ENCODE assay signal across 34 cellular contexts in genomic region chr14:51089278-51089677, GRCh38.
"Had no signal": no experiment of that assay in that cellular context is flagged by ENCODE, and none has a peak within 500 bp of the region (broad histone marks: within the 10 kb centered on the region; RNA-seq: fewer than 3 reads in every experiment).

No MANE protein-coding gene starts in this region.

- H3K27ac ChIP-seq: adrenal gland, body of pancreas, breast epithelium, cardiac muscle cell, coronary artery, esophagus muscularis mucosa had no signal

- H3K27me3 Mint-ChIP-seq: activated naive CD8-positive, alpha-beta T cell treated with anti-CD3 and anti-CD28 coated beads for 36 hours had no signal

- H3K36me3 ChIP-seq: adrenal gland, breast epithelium, cardiac muscle cell, esophagus muscularis mucosa had no signal

- H3K4me1 ChIP-seq: breast epithelium had no signal

- H3K27ac Mint-ChIP-seq: activated CD4-positive, alpha-beta memory T cell treated with anti-CD3 and anti-CD28 coated beads for 36 hours; activated CD4-positive, alpha-beta T cell treated with anti-CD3 and anti-CD28 coated beads for 36 hours; activated CD4-positive, alpha-beta T cell treated with anti-CD3 and anti-CD28 coated beads, Interleukin-2, amount 10 ng/mL, durations not matched to agents 24 days and 14 days; activated CD8-positive, alpha-beta memory T cell treated with anti-CD3 and anti-CD28 coated beads, Interleukin-2, amount 10 ng/mL, durations not matched to agents 7 days and 5 days; activated CD8-positive, alpha-beta T cell treated with anti-CD3 and anti-CD28 coated beads, Interleukin-2, amount 10 ng/mL, durations not matched to agents 7 days and 5 days; activated naive CD4-positive, alpha-beta T cell treated with anti-CD3 and anti-CD28 coated beads for 36 hours; activated naive CD4-positive, alpha-beta T cell treated with anti-CD3 and anti-CD28 coated beads, Interleukin-2, amount 50 U/mL, for 24 hours; activated naive CD8-positive, alpha-beta T cell treated with anti-CD3 and anti-CD28 coated beads for 36 hours; activated naive CD8-positive, alpha-beta T cell treated with anti-CD3 and anti-CD28 coated beads, Interleukin-2, amount 50 U/mL, for 24 hours; activated T-helper 1 cell treated with anti-CD3 and anti-CD28 coated beads, Interleukin-12 subunit alpha, Interleukin-12 subunit beta, Interleukin-2, Interleukin-4 antibody, amounts not matched to agents 30 ng/mL and 10 ng/mL and 1 ng/mL, durations not matched to agents 14 hours and 24 hours and 36 hours; activated T-helper 2 cell treated with anti-CD3 and anti-CD28 coated beads, Interferon-gamma antibody, Interleukin-2, Interleukin-4, amounts not matched to agents 10 μg/mL and 5 μg/mL and 100 μg/mL, durations not matched to agents 14 hours and 24 hours and 36 hours; dendritic cell treated with granulocyte-macrophage colony-stimulating factor and Interleukin-4, amounts not matched to agents 40 ng/mL and 50 ng/mL, for 4 days; effector memory CD8-positive, alpha-beta T cell had no signal

- H3K4me3 Mint-ChIP-seq: activated CD4-positive, alpha-beta memory T cell treated with anti-CD3 and anti-CD28 coated beads for 36 hours; activated CD4-positive, alpha-beta T cell treated with anti-CD3 and anti-CD28 coated beads for 36 hours; activated CD4-positive, alpha-beta T cell treated with anti-CD3 and anti-CD28 coated beads, Interleukin-2, amount 10 ng/mL, durations not matched to agents 24 days and 14 days; activated CD8-positive, alpha-beta memory T cell treated with anti-CD3 and anti-CD28 coated beads, Interleukin-2, amount 10 ng/mL, durations not matched to agents 7 days and 5 days; activated CD8-positive, alpha-beta T cell treated with anti-CD3 and anti-CD28 coated beads, Interleukin-2, amount 10 ng/mL, durations not matched to agents 7 days and 5 days; activated naive CD4-positive, alpha-beta T cell treated with anti-CD3 and anti-CD28 coated beads for 36 hours; activated naive CD4-positive, alpha-beta T cell treated with anti-CD3 and anti-CD28 coated beads, Interleukin-2, amount 50 U/mL, for 24 hours; activated naive CD8-positive, alpha-beta T cell treated with anti-CD3 and anti-CD28 coated beads for 36 hours; activated naive CD8-positive, alpha-beta T cell treated with anti-CD3 and anti-CD28 coated beads, Interleukin-2, amount 50 U/mL, for 24 hours; activated T-helper 1 cell treated with anti-CD3 and anti-CD28 coated beads, Interleukin-12 subunit alpha, Interleukin-12 subunit beta, Interleukin-2, Interleukin-4 antibody, amounts not matched to agents 30 ng/mL and 10 ng/mL and 1 ng/mL, durations not matched to agents 14 hours and 24 hours and 36 hours; dendritic cell treated with granulocyte-macrophage colony-stimulating factor and Interleukin-4, amounts not matched to agents 40 ng/mL and 50 ng/mL, for 4 days; effector memory CD8-positive, alpha-beta T cell had no signal

- DNase-seq: activated CD4-positive, alpha-beta memory T cell treated with anti-CD3 and anti-CD28 coated beads for 36 hours; activated CD4-positive, alpha-beta T cell treated with anti-CD3 and anti-CD28 coated beads for 36 hours; activated CD4-positive, alpha-beta T cell treated with anti-CD3 and anti-CD28 coated beads, Interleukin-2, amount 10 ng/mL, durations not matched to agents 24 days and 14 days; activated CD4-positive, CD25-positive, alpha-beta regulatory T cell; activated CD4-positive, CD25-positive, alpha-beta regulatory T cell treated with anti-CD3 and anti-CD28 coated beads, Interleukin-2, amount 50 U/mL, for 72 hours; activated CD8-positive, alpha-beta memory T cell treated with anti-CD3 and anti-CD28 coated beads, Interleukin-2, amount 10 ng/mL, durations not matched to agents 7 days and 5 days; activated CD8-positive, alpha-beta memory T cell treated with anti-CD3 and anti-CD28 coated beads, Interleukin-2, amount 50 U/mL, for 4 hours; activated CD8-positive, alpha-beta T cell treated with anti-CD3 and anti-CD28 coated beads, Interleukin-2, amount 10 ng/mL, durations not matched to agents 7 days and 5 days; activated effector memory CD4-positive, alpha-beta T cell treated with anti-CD3 and anti-CD28 coated beads, Interleukin-2, amount 50 U/mL, for 16 hours; activated naive CD4-positive, alpha-beta T cell treated with anti-CD3 and anti-CD28 coated beads for 36 hours; activated naive CD8-positive, alpha-beta T cell treated with anti-CD3 and anti-CD28 coated beads for 36 hours; activated naive CD8-positive, alpha-beta T cell treated with anti-CD3 and anti-CD28 coated beads, Interleukin-2, amount 50 U/mL, for 24 hours; activated T-cell treated with anti-CD3 and anti-CD28 coated beads, Interleukin-2, amount 50 U/mL, for 1 hour; activated T-cell treated with anti-CD3 and anti-CD28 coated beads, Interleukin-2, amount 50 U/mL, for 48 hours; adrenal gland; amygdala; aorta; body of pancreas; central memory CD4-positive, alpha-beta T cell; effector CD4-positive, alpha-beta T cell; effector memory CD8-positive, alpha-beta T cell; erythroblast; foreskin melanocyte; head of caudate nucleus; hippocampal formation; T-helper 2 cell had no signal

- H3K27me3 ChIP-seq: adrenal gland had no signal

- H3K9me3 Mint-ChIP-seq: activated CD4-positive, alpha-beta memory T cell treated with anti-CD3 and anti-CD28 coated beads for 36 hours; activated CD4-positive, alpha-beta T cell treated with anti-CD3 and anti-CD28 coated beads, Interleukin-2, amount 10 ng/mL, durations not matched to agents 24 days and 14 days; activated naive CD4-positive, alpha-beta T cell treated with anti-CD3 and anti-CD28 coated beads for 36 hours; activated naive CD4-positive, alpha-beta T cell treated with anti-CD3 and anti-CD28 coated beads, Interleukin-2, amount 50 U/mL, for 24 hours; activated naive CD8-positive, alpha-beta T cell treated with anti-CD3 and anti-CD28 coated beads for 36 hours; activated naive CD8-positive, alpha-beta T cell treated with anti-CD3 and anti-CD28 coated beads, Interleukin-2, amount 50 U/mL, for 24 hours; activated T-helper 1 cell treated with anti-CD3 and anti-CD28 coated beads, Interleukin-12 subunit alpha, Interleukin-12 subunit beta, Interleukin-2, Interleukin-4 antibody, amounts not matched to agents 30 ng/mL and 10 ng/mL and 1 ng/mL, durations not matched to agents 14 hours and 24 hours and 36 hours; activated T-helper 2 cell treated with anti-CD3 and anti-CD28 coated beads, Interferon-gamma antibody, Interleukin-2, Interleukin-4, amounts not matched to agents 10 μg/mL and 5 μg/mL and 100 μg/mL, durations not matched to agents 14 hours and 24 hours and 36 hours; dendritic cell treated with granulocyte-macrophage colony-stimulating factor and Interleukin-4, amounts not matched to agents 40 ng/mL and 50 ng/mL, for 4 days; effector memory CD8-positive, alpha-beta T cell had no signal

- H3K36me3 Mint-ChIP-seq: activated CD4-positive, alpha-beta memory T cell treated with anti-CD3 and anti-CD28 coated beads for 36 hours; activated CD8-positive, alpha-beta memory T cell treated with anti-CD3 and anti-CD28 coated beads, Interleukin-2, amount 10 ng/mL, durations not matched to agents 7 days and 5 days; activated naive CD4-positive, alpha-beta T cell treated with anti-CD3 and anti-CD28 coated beads, Interleukin-2, amount 50 U/mL, for 24 hours; activated naive CD8-positive, alpha-beta T cell treated with anti-CD3 and anti-CD28 coated beads for 36 hours had no signal

- H3K4me3 ChIP-seq: adrenal gland, body of pancreas, breast epithelium, cardiac muscle cell, coronary artery, esophagus muscularis mucosa had no signal

- H3K9me3 ChIP-seq: adrenal gland, body of pancreas, breast epithelium, esophagus muscularis mucosa had no signal

- ATAC-seq: activated CD4-positive, alpha-beta T cell treated with anti-CD3 and anti-CD28 coated beads for 36 hours; activated CD8-positive, alpha-beta memory T cell treated with anti-CD3 and anti-CD28 coated beads, Interleukin-2, amount 10 ng/mL, durations not matched to agents 7 days and 5 days; activated CD8-positive, alpha-beta T cell treated with anti-CD3 and anti-CD28 coated beads, Interleukin-2, amount 10 ng/mL, durations not matched to agents 7 days and 5 days; activated naive CD8-positive, alpha-beta T cell treated with anti-CD3 and anti-CD28 coated beads, Interleukin-2, amount 50 U/mL, for 24 hours; body of pancreas; effector memory CD8-positive, alpha-beta T cell had no signal
